ENCODE assay signal across 35 cellular contexts in genomic region chr4:150717952-150718351, GRCh38.
"Had no signal": no experiment of that assay in that cellular context is flagged by ENCODE, and none has a peak within 500 bp of the region (broad histone marks: within the 10 kb centered on the region; RNA-seq: fewer than 3 reads in every experiment).

No MANE protein-coding gene starts in this region.

- H3K9me3 Mint-ChIP-seq: activated B cell treated with CpG ODN at 0.5 μM for 24 hours; activated CD4-positive, alpha-beta memory T cell treated with anti-CD3 and anti-CD28 coated beads, Interleukin-2, amount 10 ng/mL, durations not matched to agents 7 days and 5 days; activated CD4-positive, alpha-beta T cell treated with anti-CD3 and anti-CD28 coated beads, Interleukin-2, amount 10 ng/mL, durations not matched to agents 7 days and 5 days; activated naive CD4-positive, alpha-beta T cell treated with anti-CD3 and anti-CD28 coated beads, Interleukin-2, amount 10 ng/mL, durations not matched to agents 7 days and 5 days; activated naive CD4-positive, alpha-beta T cell treated with anti-CD3 and anti-CD28 coated beads, Interleukin-2, amount 50 U/mL, for 24 hours; activated naive CD8-positive, alpha-beta T cell treated with anti-CD3 and anti-CD28 coated beads, Interleukin-2, amount 10 ng/mL, durations not matched to agents 7 days and 5 days; activated naive CD8-positive, alpha-beta T cell treated with anti-CD3 and anti-CD28 coated beads, Interleukin-2, amount 50 U/mL, for 24 hours; activated T-cell treated with anti-CD3 and anti-CD28 coated beads, Interleukin-2, amount 50 U/mL, for 24 hours; activated T-helper 2 cell treated with anti-CD3 and anti-CD28 coated beads, Interferon-gamma antibody, Interleukin-2, Interleukin-4, amounts not matched to agents 10 μg/mL and 5 μg/mL and 100 μg/mL, durations not matched to agents 14 hours and 24 hours and 36 hours; T-helper 1 cell treated with Interleukin-12 subunit alpha and Interleukin-12 subunit beta and Interleukin-4 antibody, amounts not matched to agents 30 μg/mL and 1 μg/mL, for 36 hours; T-helper 2 cell treated with Interferon-gamma antibody and Interleukin-4, amounts not matched to agents 5 μg/mL and 100 μg/mL, for 36 hours had no signal

- H3K4me1 ChIP-seq: breast epithelium had no signal

- H3K27ac Mint-ChIP-seq: activated B cell treated with CpG ODN at 0.5 μM for 24 hours; activated CD4-positive, alpha-beta memory T cell treated with anti-CD3 and anti-CD28 coated beads, Interleukin-2, amount 10 ng/mL, durations not matched to agents 7 days and 5 days; activated CD4-positive, alpha-beta T cell treated with anti-CD3 and anti-CD28 coated beads for 36 hours; activated CD4-positive, alpha-beta T cell treated with anti-CD3 and anti-CD28 coated beads, Interleukin-2, amount 10 ng/mL, durations not matched to agents 7 days and 5 days; activated CD8-positive, alpha-beta memory T cell treated with anti-CD3 and anti-CD28 coated beads, Interleukin-2, amount 10 ng/mL, durations not matched to agents 7 days and 5 days; activated CD8-positive, alpha-beta T cell treated with anti-CD3 and anti-CD28 coated beads, Interleukin-2, amount 10 ng/mL, durations not matched to agents 7 days and 5 days; activated naive CD4-positive, alpha-beta T cell treated with anti-CD3 and anti-CD28 coated beads, Interleukin-2, amount 10 ng/mL, durations not matched to agents 7 days and 5 days; activated naive CD4-positive, alpha-beta T cell treated with anti-CD3 and anti-CD28 coated beads, Interleukin-2, amount 50 U/mL, for 24 hours; activated naive CD8-positive, alpha-beta T cell; activated naive CD8-positive, alpha-beta T cell treated with anti-CD3 and anti-CD28 coated beads, Interleukin-2, amount 10 ng/mL, durations not matched to agents 7 days and 5 days; activated naive CD8-positive, alpha-beta T cell treated with anti-CD3 and anti-CD28 coated beads, Interleukin-2, amount 50 U/mL, for 24 hours; activated T-cell treated with anti-CD3 and anti-CD28 coated beads, Interleukin-2, amount 50 U/mL, for 24 hours; activated T-helper 2 cell treated with anti-CD3 and anti-CD28 coated beads, Interferon-gamma antibody, Interleukin-2, Interleukin-4, amounts not matched to agents 10 μg/mL and 5 μg/mL and 100 μg/mL, durations not matched to agents 14 hours and 24 hours and 36 hours; T-helper 1 cell treated with Interleukin-12 subunit alpha and Interleukin-12 subunit beta and Interleukin-4 antibody, amounts not matched to agents 30 μg/mL and 1 μg/mL, for 36 hours; T-helper 2 cell treated with Interferon-gamma antibody and Interleukin-4, amounts not matched to agents 5 μg/mL and 100 μg/mL, for 36 hours had no signal

- H3K4me3 ChIP-seq: body of pancreas, breast epithelium had no signal

- H3K4me3 Mint-ChIP-seq: activated B cell treated with CpG ODN at 0.5 μM for 24 hours; activated CD4-positive, alpha-beta memory T cell treated with anti-CD3 and anti-CD28 coated beads, Interleukin-2, amount 10 ng/mL, durations not matched to agents 7 days and 5 days; activated CD4-positive, alpha-beta T cell treated with anti-CD3 and anti-CD28 coated beads for 36 hours; activated CD4-positive, alpha-beta T cell treated with anti-CD3 and anti-CD28 coated beads, Interleukin-2, amount 10 ng/mL, durations not matched to agents 7 days and 5 days; activated CD8-positive, alpha-beta memory T cell treated with anti-CD3 and anti-CD28 coated beads, Interleukin-2, amount 10 ng/mL, durations not matched to agents 7 days and 5 days; activated CD8-positive, alpha-beta T cell treated with anti-CD3 and anti-CD28 coated beads, Interleukin-2, amount 10 ng/mL, durations not matched to agents 7 days and 5 days; activated naive CD4-positive, alpha-beta T cell treated with anti-CD3 and anti-CD28 coated beads, Interleukin-2, amount 10 ng/mL, durations not matched to agents 7 days and 5 days; activated naive CD4-positive, alpha-beta T cell treated with anti-CD3 and anti-CD28 coated beads, Interleukin-2, amount 50 U/mL, for 24 hours; activated naive CD8-positive, alpha-beta T cell; activated naive CD8-positive, alpha-beta T cell treated with anti-CD3 and anti-CD28 coated beads, Interleukin-2, amount 10 ng/mL, durations not matched to agents 7 days and 5 days; activated naive CD8-positive, alpha-beta T cell treated with anti-CD3 and anti-CD28 coated beads, Interleukin-2, amount 50 U/mL, for 24 hours; activated T-cell treated with anti-CD3 and anti-CD28 coated beads, Interleukin-2, amount 50 U/mL, for 24 hours; T-helper 1 cell treated with Interleukin-12 subunit alpha and Interleukin-12 subunit beta and Interleukin-4 antibody, amounts not matched to agents 30 μg/mL and 1 μg/mL, for 36 hours; T-helper 2 cell treated with Interferon-gamma antibody and Interleukin-4, amounts not matched to agents 5 μg/mL and 100 μg/mL, for 36 hours had no signal

- H3K27me3 ChIP-seq: body of pancreas, brain microvascular endothelial cell, breast epithelium had no signal

- H3K9me3 ChIP-seq: breast epithelium had no signal

- DNase-seq: activated B cell treated with CpG ODN at 0.5 μM for 24 hours; activated CD4-positive, alpha-beta memory T cell treated with anti-CD3 and anti-CD28 coated beads, Interleukin-2, amount 10 ng/mL, durations not matched to agents 7 days and 5 days; activated CD4-positive, alpha-beta T cell treated with anti-CD3 and anti-CD28 coated beads for 1 hour; activated CD4-positive, alpha-beta T cell treated with anti-CD3 and anti-CD28 coated beads for 36 hours; activated CD4-positive, alpha-beta T cell treated with anti-CD3 and anti-CD28 coated beads for 48 hours; activated CD4-positive, alpha-beta T cell treated with anti-CD3 and anti-CD28 coated beads, Interleukin-2, amount 10 ng/mL, durations not matched to agents 7 days and 5 days; activated CD4-positive, alpha-beta T cell treated with anti-CD3 and anti-CD28 coated beads, Interleukin-2, amount 50 U/mL, for 48 hours; activated CD8-positive, alpha-beta memory T cell treated with anti-CD3 and anti-CD28 coated beads for 24 hours; activated CD8-positive, alpha-beta memory T cell treated with anti-CD3 and anti-CD28 coated beads, Interleukin-2, amount 10 ng/mL, durations not matched to agents 7 days and 5 days; activated CD8-positive, alpha-beta memory T cell treated with anti-CD3 and anti-CD28 coated beads, Interleukin-2, amount 50 U/mL, for 48 hours; activated CD8-positive, alpha-beta T cell treated with anti-CD3 and anti-CD28 coated beads, Interleukin-2, amount 10 ng/mL, durations not matched to agents 7 days and 5 days; activated effector memory CD4-positive, alpha-beta T cell treated with Interleukin-2 at 50 U/mL for 16 hours; activated gamma-delta T cell; activated naive CD4-positive, alpha-beta T cell treated with anti-CD3 and anti-CD28 coated beads, Interleukin-2, amount 10 ng/mL, durations not matched to agents 7 days and 5 days; activated naive CD4-positive, alpha-beta T cell treated with Interleukin-2 at 50 U/mL for 16 hours; activated naive CD8-positive, alpha-beta T cell treated with anti-CD3 and anti-CD28 coated beads, Interleukin-2, amount 10 ng/mL, durations not matched to agents 7 days and 5 days; activated naive CD8-positive, alpha-beta T cell treated with anti-CD3 and anti-CD28 coated beads, Interleukin-2, amount 50 U/mL, for 24 hours; activated T-cell treated with anti-CD3 and anti-CD28 coated beads, Interleukin-2, amount 50 U/mL, for 24 hours; activated T-cell treated with anti-CD3 and anti-CD28 coated beads, Interleukin-2, amount 50 U/mL, for 48 hours; amniotic stem cell; aorta; body of pancreas; brain microvascular endothelial cell; central memory CD4-positive, alpha-beta T cell; T-helper 1 cell; T-helper 2 cell; T-helper 9 cell had no signal

- H3K4me1 Mint-ChIP-seq: activated B cell treated with CpG ODN at 0.5 μM for 24 hours; activated CD4-positive, alpha-beta T cell treated with anti-CD3 and anti-CD28 coated beads, Interleukin-2, amount 10 ng/mL, durations not matched to agents 7 days and 5 days; activated naive CD4-positive, alpha-beta T cell treated with anti-CD3 and anti-CD28 coated beads, Interleukin-2, amount 10 ng/mL, durations not matched to agents 7 days and 5 days; activated naive CD8-positive, alpha-beta T cell treated with anti-CD3 and anti-CD28 coated beads, Interleukin-2, amount 10 ng/mL, durations not matched to agents 7 days and 5 days had no signal

- H3K27me3 Mint-ChIP-seq: activated B cell treated with CpG ODN at 0.5 μM for 24 hours; activated CD4-positive, alpha-beta memory T cell treated with anti-CD3 and anti-CD28 coated beads, Interleukin-2, amount 10 ng/mL, durations not matched to agents 7 days and 5 days; activated CD4-positive, alpha-beta T cell treated with anti-CD3 and anti-CD28 coated beads for 36 hours; activated CD4-positive, alpha-beta T cell treated with anti-CD3 and anti-CD28 coated beads, Interleukin-2, amount 10 ng/mL, durations not matched to agents 7 days and 5 days; activated CD8-positive, alpha-beta memory T cell treated with anti-CD3 and anti-CD28 coated beads, Interleukin-2, amount 10 ng/mL, durations not matched to agents 7 days and 5 days; activated naive CD4-positive, alpha-beta T cell treated with anti-CD3 and anti-CD28 coated beads, Interleukin-2, amount 10 ng/mL, durations not matched to agents 7 days and 5 days; activated naive CD4-positive, alpha-beta T cell treated with anti-CD3 and anti-CD28 coated beads, Interleukin-2, amount 50 U/mL, for 24 hours; activated naive CD8-positive, alpha-beta T cell; activated naive CD8-positive, alpha-beta T cell treated with anti-CD3 and anti-CD28 coated beads, Interleukin-2, amount 10 ng/mL, durations not matched to agents 7 days and 5 days; activated naive CD8-positive, alpha-beta T cell treated with anti-CD3 and anti-CD28 coated beads, Interleukin-2, amount 50 U/mL, for 24 hours; activated T-cell treated with anti-CD3 and anti-CD28 coated beads, Interleukin-2, amount 50 U/mL, for 24 hours had no signal

- ATAC-seq: activated CD4-positive, alpha-beta T cell treated with anti-CD3 and anti-CD28 coated beads for 36 hours; activated CD8-positive, alpha-beta memory T cell treated with anti-CD3 and anti-CD28 coated beads, Interleukin-2, amount 10 ng/mL, durations not matched to agents 7 days and 5 days; activated CD8-positive, alpha-beta T cell treated with anti-CD3 and anti-CD28 coated beads, Interleukin-2, amount 10 ng/mL, durations not matched to agents 7 days and 5 days; activated naive CD8-positive, alpha-beta T cell treated with anti-CD3 and anti-CD28 coated beads, Interleukin-2, amount 50 U/mL, for 24 hours; body of pancreas had no signal

- FAIRE-seq: astrocyte had no signal

- H3K36me3 ChIP-seq: brain microvascular endothelial cell, breast epithelium had no signal

- H3K27ac ChIP-seq: body of pancreas, brain microvascular endothelial cell, breast epithelium, VCaP had no signal
